In genomic region chr7:117664047-117664446, GRCh38 we compare ENCODE assay signal across 18 cellular contexts.
DNase-seq lines count a peak whose midpoint lies in the region; ATAC-seq, FAIRE-seq and TF ChIP-seq lines count a peak whose summit lies in the region.
"Had no signal": no experiment of that assay in that cellular context is flagged by ENCODE, and none has a peak within 500 bp of the region (broad histone marks: within the 10 kb centered on the region; RNA-seq: fewer than 3 reads in every experiment).

No MANE protein-coding gene starts in this region.

- H3K9ac ChIP-seq in MM.1S (ENCODE audit: low read length) = no peak overlapping the region
- no peak overlapping the region for H3K9ac ChIP-seq in K562 (ENCODE audit: insufficient read depth in 1 of 2, low read depth in 2 of 2, low read length in 2 of 2)

- TF ChIP-seq EP300 in K562 (IDR thresholded peaks at IDR 0.05; ENCODE audit: low read length) = no peak

- BruUV-seq in K562 (replicated peaks; lab: Mats Ljungman, UMichigan) = no TSS peak

- TF ChIP-seq POLR2A in K562 (conservative IDR thresholded peaks at IDR 0.05) = no peak
- no peak for TF ChIP-seq POLR2A in testis (IDR thresholded peaks at IDR 0.05)

- H3K9me3 ChIP-seq in HEK293 (ENCODE audit: control insufficient read depth, insufficient read depth, low read depth, low read length) = no peaks in the 10 kb centered on the region
- H3K9me3 ChIP-seq in MM.1S (replicated peaks; ENCODE audit: insufficient read depth, low read length) = no peaks in the 10 kb centered on the region
- no peaks in the 10 kb centered on the region for H3K9me3 ChIP-seq in K562 (replicated peaks; ENCODE audit: control insufficient read depth, insufficient read depth, low read depth, low read length)
- H3K9me3 ChIP-seq in small intestine (ENCODE audit: control insufficient read depth, low read depth) = no peaks in the 10 kb centered on the region
- no peaks in the 10 kb centered on the region for H3K9me3 ChIP-seq in testis
- H3K9me3 ChIP-seq: HAP-1 had no signal

- H3K4me3 ChIP-seq in HEK293 (ENCODE audit: low read depth, low read length) = no peak overlapping the region
- no peak overlapping the region for H3K4me3 ChIP-seq in MM.1S (ENCODE audit: low read length)
- H3K4me3 ChIP-seq in K562 = no peak overlapping the region
- H3K4me3 ChIP-seq in small intestine (ENCODE audit: low read depth in 1 of 2, low read length in 2 of 2) = no peak overlapping the region
- no peak overlapping the region for H3K4me3 ChIP-seq in testis
- H3K4me3 ChIP-seq: GM12878, HAP-1 had no signal

- H3K79me2 ChIP-seq in MM.1S (ENCODE audit: low read length) = no peaks in the 10 kb centered on the region
- H3K79me2 ChIP-seq in K562 (ENCODE audit: control insufficient read depth, insufficient read depth, low read length) = no peaks in the 10 kb centered on the region

- H3F3A ChIP-seq in MM.1S (ENCODE audit: insufficient read depth, low read length) = no peaks in the 10 kb centered on the region

- WGBS in K562 (ENCODE audit: insufficient coverage, low coverage, missing lambda C conversion rate) = 0% methylated on average over 3 of the region's 3 CpGs
- WGBS in small intestine, 3 donors = 84 to 93% (median 87%) methylated on average over 3 of the region's 3 CpGs
- whole genome bisulfite sequencing in testis, 2 donors = 73 to 95% methylated on average over 3 of the region's 3 CpGs

- H3K9me2 ChIP-seq in MM.1S (replicated peaks; ENCODE audit: insufficient read depth, low read length) = no peaks in the 10 kb centered on the region

- CTCF ChIA-PET in HEK293 (lab: Yijun Ruan, JAX) = interaction anchor here (0.7 kb wide), 1 partner anchor 278 kb away, joined by 3 read pairs; no protein-coding TSS in a partner anchor
- CTCF ChIA-PET in K562 (lab: Yijun Ruan, JAX; ENCODE audit: low intra/inter-chr PET ratio) = no interaction called here

- no peak for TF ChIP-seq CTCF in HEK293 (tag by site-specific recombination; IDR thresholded peaks at IDR 0.05)
- no peak for TF ChIP-seq CTCF in MM.1S (IDR thresholded peaks at IDR 0.05; ENCODE audit: low read length)
- TF ChIP-seq CTCF in K562 (IDR thresholded peaks at IDR 0.05 in 2 of 3, conservative IDR thresholded peaks at IDR 0.05 in 1 of 3; ENCODE audit: insufficient read depth in 2 of 3, low read depth in 1 of 3, low read length in 3 of 3) = no peak
- TF ChIP-seq CTCF in testis (IDR thresholded peaks at IDR 0.05) = no peak

- H3K27ac ChIP-seq in HEK293 (ENCODE audit: extremely low read depth, low read depth, low read length) (no peak overlapping the region), MM.1S (ENCODE audit: low read length) (no peak overlapping the region), K562 (ENCODE audit: extremely low read depth, low read depth, low read length) (no peak overlapping the region), small intestine (ENCODE audit: low read depth in 1 of 2, low read length in 1 of 2) (no peak overlapping the region), testis (no peak overlapping the region)

- no peak overlapping the region for H2AFZ ChIP-seq in MM.1S (ENCODE audit: low read length)
- H2AFZ ChIP-seq in K562 (ENCODE audit: low read depth, low read length) = no peak overlapping the region

- H4K20me1 ChIP-seq in MM.1S (ENCODE audit: insufficient read depth, low read length) (no peaks in the 10 kb centered on the region), K562 (replicated peaks; ENCODE audit: control insufficient read depth, insufficient read depth, low read length) (no peaks in the 10 kb centered on the region)

- H3K4me1 ChIP-seq in HEK293 (ENCODE audit: control insufficient read depth, insufficient read depth, low read length) = no peaks in the 10 kb centered on the region
- H3K4me1 ChIP-seq in MM.1S (ENCODE audit: low read length) = peaks cover 10% of the 10 kb centered on the region
- H3K4me1 ChIP-seq in K562 (replicated peaks in 1 of 2; ENCODE audit: control insufficient read depth in 2 of 2, insufficient read depth in 2 of 2, low read length in 2 of 2) = no peaks in the 10 kb centered on the region
- H3K4me1 ChIP-seq in small intestine (ENCODE audit: control insufficient read depth in 2 of 2, insufficient read depth in 1 of 2, low read depth in 1 of 2, low read length in 1 of 2) = no peaks in the 10 kb centered on the region
- no peaks in the 10 kb centered on the region for H3K4me1 ChIP-seq in testis
- H3K4me1 ChIP-seq: HAP-1 had no signal

- POLR2A ChIA-PET in HEK293 (lab: Yijun Ruan, JAX) (no interaction called here), K562 (lab: Yijun Ruan, JAX) (no interaction called here)

- FAIRE-seq in K562 (lab: Jason Lieb, UNC) (no peak), small intestine (lab: Jason Lieb, UNC) (no peak)
- FAIRE-seq: GM18507, H54 had no signal

- no peak for DNase-seq in MM.1S
- no peak for DNase-seq in K562 (ENCODE audit: extremely low read depth in 1 of 4, low spot score in 3 of 4)
- DNase-seq in DMS53 (lab: John Stamatoyannopoulos, UW) = no peak
- DNase-seq in small intestine = no peak
- DNase-seq in testis = no peak
- DNase-seq: C1 segment of cervical spinal cord; CD4-positive, alpha-beta memory T cell; COR-L47; DMS153; DMS79; EL; GDM1; GOT3 had no signal

- TF ChIP-seq RAD21 in K562 (CRISPR knock-in tag; conservative IDR thresholded peaks at IDR 0.05 in 1 of 2, IDR thresholded peaks at IDR 0.05 in 1 of 2) = no peak

- intact Hi-C loops in K562 (cut with micrococcal nuclease) = no loop called here
- intact Hi-C loops in testis (cut with DNase I; ENCODE audit: low total_unique reads) = no loop called here

- H3K27me3 ChIP-seq in MM.1S (replicated peaks; ENCODE audit: insufficient read depth, low read length) (no peaks in the 10 kb centered on the region), K562 (ENCODE audit: control insufficient read depth in 2 of 2, insufficient read depth in 2 of 2, low read length in 2 of 2) (no peaks in the 10 kb centered on the region), small intestine (ENCODE audit: control insufficient read depth in 2 of 2, insufficient read depth in 2 of 2, low read length in 2 of 2) (no peaks in the 10 kb centered on the region), testis (no peaks in the 10 kb centered on the region)

- H3K36me3 ChIP-seq in HEK293 (ENCODE audit: control insufficient read depth in 2 of 2, insufficient read depth in 1 of 2, low read length in 2 of 2) (no peaks in the 10 kb centered on the region), MM.1S (replicated peaks; ENCODE audit: insufficient read depth, low read length) (no peaks in the 10 kb centered on the region), K562 (ENCODE audit: control insufficient read depth, insufficient read depth, low read length) (no peaks in the 10 kb centered on the region), small intestine (ENCODE audit: control insufficient read depth in 2 of 2, insufficient read depth in 2 of 2, low read length in 2 of 2) (peaks cover 0 to 8% of the 10 kb centered on the region in 2 donors), testis (ENCODE audit: low read depth, missing control alignments) (no peaks in the 10 kb centered on the region)
- H3K36me3 ChIP-seq: HAP-1 had no signal

- H3K4me2 ChIP-seq in MM.1S (ENCODE audit: low read depth, low read length) = 0 out of 2 replicates have a peak overlapping the region, but pooled peaks have one; percentile 2
- H3K4me2 ChIP-seq in K562 (ENCODE audit: insufficient read depth, low read length) = no peak overlapping the region

- no peaks in the 10 kb centered on the region for H3K9me1 ChIP-seq in K562 (ENCODE audit: control insufficient read depth, insufficient read depth, low read length)

- no peak for ATAC-seq in K562
- ATAC-seq: GM12878 had no signal

- in situ Hi-C loops in K562 (cut with MboI) = no loop called here

TF ChIP-seq in HEK293, 187 proteins besides CTCF, POLR2A, EP300 and RAD21:
- no peak for TF ChIP-seq MYNN (tag by site-specific recombination; IDR thresholded peaks at IDR 0.05; ENCODE audit: borderline replicate concordance)
- TF ChIP-seq ZBTB21 (tag by site-specific recombination; IDR thresholded peaks at IDR 0.05) = 0 out of 2 replicates have a peak, but pooled peaks have one; percentile 16
- no peak for TF ChIP-seq HOXA7 (CRISPR knock-in tag; IDR thresholded peaks at IDR 0.05; ENCODE audit: borderline replicate concordance)
- TF ChIP-seq ATF2 (tag by site-specific recombination; IDR thresholded peaks at IDR 0.05; ENCODE audit: low read depth) = peak; percentile 56

TF ChIP-seq in K562, 482 proteins besides CTCF, POLR2A, EP300 and RAD21 (continues in another document):
- TF ChIP-seq RREB1 (CRISPR knock-in tag; IDR thresholded peaks at IDR 0.05) = no peak

Comparison
In these comparisons a context has a peak if more than half of its experiments do, and no peak if none do; other contexts are left out.
1. Of the 44 proteins assayed by ChIP-seq in both K562 and HEK293: peak only in K562: none; only in HEK293: ATF2; in both: none; in neither: 43.